In the genomic region with DNA sequence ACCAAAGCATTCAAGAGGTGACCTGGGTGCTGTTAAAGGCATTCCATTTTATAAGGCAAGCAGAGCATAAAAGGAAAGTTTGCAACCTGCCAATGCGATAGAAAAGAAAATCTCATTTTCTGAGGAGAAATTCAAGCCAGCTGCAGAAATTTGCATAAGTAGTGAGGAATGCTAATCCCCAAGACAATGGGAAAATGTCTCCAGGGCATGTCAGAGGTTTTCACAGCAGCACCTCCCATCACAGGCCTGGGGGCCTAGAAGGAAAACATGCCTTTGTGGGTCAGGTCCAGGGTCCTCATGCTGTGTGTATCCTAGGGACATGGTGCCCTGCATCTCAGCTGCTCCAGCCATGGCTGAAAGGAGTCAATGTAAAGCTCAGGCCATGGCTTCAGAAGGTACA, we compare ENCODE assay signal across 6 cellular contexts.
DNase-seq lines count a peak whose midpoint lies in the region; TF ChIP-seq lines count a peak whose summit lies in the region.
"Not testable (repeated sequence)": the region's sequence is repeated elsewhere in the genome, so short reads cannot be mapped to it uniquely, and the experiment has no call there.

No MANE protein-coding gene starts in this region.

- not testable (repeated sequence) for TF ChIP-seq CTCF in A673 (conservative IDR thresholded peaks at IDR 0.05; ENCODE audit: low read depth, low read length); H9 (conservative IDR thresholded peaks at IDR 0.05); endodermal cell (conservative IDR thresholded peaks at IDR 0.05)

- not testable (repeated sequence) for H3T11ph ChIP-seq in H9 (ENCODE audit: low read length)

- not testable (repeated sequence) for H3K79me2 ChIP-seq in H9 (ENCODE audit: insufficient read depth, low read length); mesendoderm (ENCODE audit: control insufficient read depth, insufficient read depth, low read length)

- WGBS in H9 (ENCODE audit: extremely low coverage, insufficient read length, low lambda C conversion rate): no CpG with 5 or more reads among the region's 1 CpG
- 80 to 88% methylated on average over 1 of the region's 1 CpG for WGBS in endodermal cell (ENCODE audit: insufficient coverage in 1 of 2, insufficient read length in 1 of 2), 2 experiments
- WGBS in mesendoderm (ENCODE audit: extremely low coverage, insufficient coverage, low lambda C conversion rate): no CpG with 5 or more reads among the region's 1 CpG

- H3K23ac ChIP-seq in H9 (ENCODE audit: insufficient read length, low read depth, low read length); mesendoderm (ENCODE audit: low read length): not testable (repeated sequence)

- not testable (repeated sequence) for H3K27me3 ChIP-seq in A673 (replicated peaks; ENCODE audit: insufficient read depth, low read depth, low read length, poor library complexity); H9 (ENCODE audit: insufficient read depth, low read length); HUES48 (ENCODE audit: control insufficient read depth, insufficient read depth, low read length); NT2/D1 (ENCODE audit: insufficient read depth, insufficient read length); endodermal cell (ENCODE audit: control insufficient read depth, insufficient read depth, low read length, poor library complexity, severe bottlenecking); mesendoderm (ENCODE audit: insufficient read depth, low read length, poor library complexity)

- peaks cover 19 to 37% of the 10 kb centered on the region in 2 experiments for H3K9me3 Mint-ChIP-seq in H9
- H3K9me3 Mint-ChIP-seq in endodermal cell: peaks cover 37% of the 10 kb centered on the region

- H2AFZ ChIP-seq in H9 (ENCODE audit: low read length): not testable (repeated sequence)

- H3K36me3 ChIP-seq in A673 (ENCODE audit: insufficient read depth, low read length, poor library complexity, severe bottlenecking); HUES48 (ENCODE audit: control insufficient read depth, insufficient read depth, low read length); NT2/D1 (ENCODE audit: insufficient read depth, insufficient read length, low read length); endodermal cell (ENCODE audit: control insufficient read depth, insufficient read depth, low read length); mesendoderm (ENCODE audit: control insufficient read depth, insufficient read depth, low read length): not testable (repeated sequence)

- H4K8ac ChIP-seq in H9 (replicated peaks; ENCODE audit: insufficient read length, low read depth, low read length); mesendoderm (ENCODE audit: low read depth, low read length): not testable (repeated sequence)

- not testable (repeated sequence) for H3K79me1 ChIP-seq in H9 (ENCODE audit: insufficient read depth, low read depth, low read length, poor library complexity, severe bottlenecking); mesendoderm (ENCODE audit: low read length)

- H3K23me2 ChIP-seq in H9 (ENCODE audit: insufficient read length, low read depth, low read length, poor library complexity, severe bottlenecking): not testable (repeated sequence)

- H2AK5ac ChIP-seq in H9 (ENCODE audit: insufficient read length, low read length); mesendoderm (ENCODE audit: low read length): not testable (repeated sequence)

- not testable (repeated sequence) for H3K9me3 ChIP-seq in A673 (ENCODE audit: low read depth, low read length, poor library complexity, severe bottlenecking); H9 (ENCODE audit: control insufficient read depth, low read depth, low read length)
- H3K9me3 ChIP-seq in HUES48 (ENCODE audit: control insufficient read depth, insufficient read depth, low read length): peaks cover 16% of the 10 kb centered on the region
- H3K9me3 ChIP-seq in NT2/D1 (ENCODE audit: insufficient read depth, low read length): peaks cover 26% of the 10 kb centered on the region; the same call in 1 of the 2 replicates
- peaks cover 50% of the 10 kb centered on the region for H3K9me3 ChIP-seq in endodermal cell (ENCODE audit: control insufficient read depth, low read length)

- intact Hi-C loops in A673 (cut with micrococcal nuclease; ENCODE audit: unreplicated experiment): not testable (repeated sequence)

- H4K5ac ChIP-seq in H9 (ENCODE audit: insufficient read length, low read depth, low read length); mesendoderm (ENCODE audit: low read length): not testable (repeated sequence)

- not testable (repeated sequence) for H4K91ac ChIP-seq in H9 (ENCODE audit: insufficient read length, low read depth, low read length)

- CTCF ChIA-PET in A673 (lab: Charles Lee): not testable (repeated sequence)

- H3K27ac Mint-ChIP-seq in H9: not testable (repeated sequence)
- H3K27ac Mint-ChIP-seq in endodermal cell: peak overlapping the region; percentile 36

- not testable (repeated sequence) for H2BK15ac ChIP-seq in H9 (ENCODE audit: low read depth, low read length); mesendoderm (replicated peaks; ENCODE audit: low read depth)

- H3K18ac ChIP-seq in H9 (ENCODE audit: insufficient read length, low read depth, low read length); mesendoderm (ENCODE audit: low read length): not testable (repeated sequence)

- H3K36me3 Mint-ChIP-seq in H9 (ENCODE audit: insufficient read depth in 1 of 3, low read depth in 3 of 3): peaks cover 13 to 35% (median 19%) of the 10 kb centered on the region in 3 experiments
- not testable (repeated sequence) for H3K36me3 Mint-ChIP-seq in endodermal cell (ENCODE audit: low read depth)

- H2BK20ac ChIP-seq in H9 (ENCODE audit: low read depth, low read length, poor library complexity, severe bottlenecking): not testable (repeated sequence)

- not testable (repeated sequence) for BruUV-seq in A673 (replicated peaks; lab: Mats Ljungman, UMichigan)

- H3K4me3 Mint-ChIP-seq in H9, endodermal cell: not testable (repeated sequence)

- H2BK5ac ChIP-seq in H9 (ENCODE audit: insufficient read length, low read length); mesendoderm (ENCODE audit: low read length): not testable (repeated sequence)

- not testable (repeated sequence) for H3K14ac ChIP-seq in H9 (ENCODE audit: insufficient read depth, low read length)

- not testable (repeated sequence) for H2BK120ac ChIP-seq in H9 (ENCODE audit: low read depth, low read length, poor library complexity, severe bottlenecking); mesendoderm (ENCODE audit: low read depth, low read length)

- POLR2A ChIA-PET in A673 (lab: Charles Lee; ENCODE audit: low non-redundant PET): not testable (repeated sequence)

- H3K4me1 Mint-ChIP-seq in H9: peaks cover 4 to 11% of the 10 kb centered on the region in 2 experiments; a peak in 3 of 4 replicates
- not testable (repeated sequence) for H3K4me1 Mint-ChIP-seq in endodermal cell

- DNase-seq in A673 (ENCODE audit: low spot score) (peak; percentile 1), H9 (peak; percentile 26), NT2/D1 (ENCODE audit: low read depth, low spot score) (peak; percentile 30), endodermal cell (peak; percentile 60), mesendoderm (peak; percentile 65)

- H3K4me3 ChIP-seq in A673 (ENCODE audit: low read depth, low read length, poor library complexity, severe bottlenecking); HUES48 (ENCODE audit: low read depth, low read length); NT2/D1 (ENCODE audit: insufficient read length, low read depth); mesendoderm (ENCODE audit: low read length): not testable (repeated sequence)
- H3K4me3 ChIP-seq in endodermal cell (ENCODE audit: low read length): peak overlapping the region; percentile 65

- not testable (repeated sequence) for H3K27ac ChIP-seq in A673 (ENCODE audit: low read depth, low read length, poor library complexity, severe bottlenecking); H9 (ENCODE audit: insufficient read length, low read depth, low read length); endodermal cell (ENCODE audit: low read depth, low read length); mesendoderm (ENCODE audit: low read depth, low read length)
- H3K27ac ChIP-seq in HUES48 (ENCODE audit: low read depth, low read length): peak overlapping the region; percentile 20

- H3K4ac ChIP-seq in H9 (ENCODE audit: low read depth, low read length); mesendoderm (ENCODE audit: low read depth, low read length): not testable (repeated sequence)

- H4K20me1 ChIP-seq in H9 (ENCODE audit: control insufficient read depth, insufficient read depth, insufficient read length): not testable (repeated sequence)

- H3K9ac ChIP-seq in H9 (ENCODE audit: extremely low read depth, insufficient read length, low read length); HUES48 (ENCODE audit: low read depth, low read length); NT2/D1 (ENCODE audit: insufficient read length, low read depth); endodermal cell (ENCODE audit: extremely low read depth, low read length, poor library complexity, severe bottlenecking); mesendoderm (ENCODE audit: low read length): not testable (repeated sequence)

- H3K4me2 ChIP-seq in H9 (ENCODE audit: insufficient read depth, insufficient read length, low read length); mesendoderm (ENCODE audit: low read length): not testable (repeated sequence)

- H2BK12ac ChIP-seq in H9 (ENCODE audit: insufficient read length, low read depth, low read length): not testable (repeated sequence)

- not testable (repeated sequence) for H3K4me1 ChIP-seq in A673 (ENCODE audit: insufficient read depth, low read length, poor library complexity, severe bottlenecking); H9 (ENCODE audit: insufficient read depth, low read length); HUES48 (ENCODE audit: control insufficient read depth, insufficient read depth, low read length); NT2/D1 (ENCODE audit: insufficient read depth, insufficient read length); endodermal cell (ENCODE audit: control insufficient read depth, insufficient read depth, low read length); mesendoderm (ENCODE audit: control insufficient read depth, low read depth, low read length)

- not testable (repeated sequence) for H3K27me3 Mint-ChIP-seq in H9 (ENCODE audit: low read depth); endodermal cell (ENCODE audit: insufficient read depth)

- H3K56ac ChIP-seq in H9 (ENCODE audit: insufficient read length, low read depth, low read length); mesendoderm (ENCODE audit: low read length): not testable (repeated sequence)

Comparison
In these comparisons a context has a peak if more than half of its experiments do, and no peak if none do; other contexts are left out.
1. DNase-seq: peak in every context shown above with its lines; median percentile 65 in mesendoderm; 60 in endodermal cell; 30 in NT2/D1; 26 in H9; 1 in A673.